ENCODE assay signal across 1 cellular context in the genomic region with DNA sequence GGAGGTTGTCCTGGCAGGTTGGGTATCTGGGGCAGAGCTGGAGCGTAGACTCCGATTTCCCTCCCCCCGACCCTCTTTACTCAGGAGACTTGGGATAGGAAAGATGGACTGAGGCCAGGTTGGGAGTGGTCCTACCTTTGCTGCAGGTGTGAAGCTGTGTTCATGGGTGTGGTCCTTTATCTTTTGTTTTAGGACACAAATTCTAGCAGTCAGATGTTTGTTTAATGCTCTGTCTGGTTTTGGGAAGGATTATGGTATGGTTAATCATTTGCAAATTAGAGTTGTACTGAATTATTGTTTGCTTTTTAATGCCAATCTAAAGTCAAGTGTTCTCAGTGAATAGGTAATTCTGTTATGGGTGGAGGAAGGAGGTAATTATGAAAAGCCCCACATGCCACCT.
TF ChIP-seq lines count a peak whose summit lies in the region.

No MANE protein-coding gene starts in this region.

TF ChIP-seq in WTC11, 78 proteins besides CTCF, POLR2A, EP300 and RAD21 (continued from another document):
- TF ChIP-seq ZBTB21 (CRISPR knock-in tag; IDR thresholded peaks at IDR 0.05; ENCODE audit: borderline replicate concordance) (no peak), CBFB (CRISPR knock-in tag; IDR thresholded peaks at IDR 0.05; ENCODE audit: low read depth) (no peak), OVOL2 (CRISPR knock-in tag; IDR thresholded peaks at IDR 0.05; ENCODE audit: borderline replicate concordance) (no peak), CREB1 (CRISPR knock-in tag; IDR thresholded peaks at IDR 0.05) (no peak)
- TF ChIP-seq, protein P1, sequence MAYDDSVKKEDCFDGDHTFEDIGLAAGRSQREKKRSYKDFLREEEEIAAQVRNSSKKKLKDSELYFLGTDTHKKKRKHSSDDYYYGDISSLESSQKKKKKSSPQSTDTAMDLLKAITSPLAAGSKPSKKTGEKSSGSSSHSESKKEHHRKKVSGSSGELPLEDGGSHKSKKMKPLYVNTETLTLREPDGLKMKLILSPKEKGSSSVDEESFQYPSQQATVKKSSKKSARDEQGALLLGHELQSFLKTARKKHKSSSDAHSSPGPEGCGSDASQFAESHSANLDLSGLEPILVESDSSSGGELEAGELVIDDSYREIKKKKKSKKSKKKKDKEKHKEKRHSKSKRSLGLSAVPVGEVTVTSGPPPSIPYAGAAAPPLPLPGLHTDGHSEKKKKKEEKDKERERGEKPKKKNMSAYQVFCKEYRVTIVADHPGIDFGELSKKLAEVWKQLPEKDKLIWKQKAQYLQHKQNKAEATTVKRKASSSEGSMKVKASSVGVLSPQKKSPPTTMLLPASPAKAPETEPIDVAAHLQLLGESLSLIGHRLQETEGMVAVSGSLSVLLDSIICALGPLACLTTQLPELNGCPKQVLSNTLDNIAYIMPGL (CRISPR knock-in tag; IDR thresholded peaks at IDR 0.05): no peak
- TF ChIP-seq, protein P2, sequence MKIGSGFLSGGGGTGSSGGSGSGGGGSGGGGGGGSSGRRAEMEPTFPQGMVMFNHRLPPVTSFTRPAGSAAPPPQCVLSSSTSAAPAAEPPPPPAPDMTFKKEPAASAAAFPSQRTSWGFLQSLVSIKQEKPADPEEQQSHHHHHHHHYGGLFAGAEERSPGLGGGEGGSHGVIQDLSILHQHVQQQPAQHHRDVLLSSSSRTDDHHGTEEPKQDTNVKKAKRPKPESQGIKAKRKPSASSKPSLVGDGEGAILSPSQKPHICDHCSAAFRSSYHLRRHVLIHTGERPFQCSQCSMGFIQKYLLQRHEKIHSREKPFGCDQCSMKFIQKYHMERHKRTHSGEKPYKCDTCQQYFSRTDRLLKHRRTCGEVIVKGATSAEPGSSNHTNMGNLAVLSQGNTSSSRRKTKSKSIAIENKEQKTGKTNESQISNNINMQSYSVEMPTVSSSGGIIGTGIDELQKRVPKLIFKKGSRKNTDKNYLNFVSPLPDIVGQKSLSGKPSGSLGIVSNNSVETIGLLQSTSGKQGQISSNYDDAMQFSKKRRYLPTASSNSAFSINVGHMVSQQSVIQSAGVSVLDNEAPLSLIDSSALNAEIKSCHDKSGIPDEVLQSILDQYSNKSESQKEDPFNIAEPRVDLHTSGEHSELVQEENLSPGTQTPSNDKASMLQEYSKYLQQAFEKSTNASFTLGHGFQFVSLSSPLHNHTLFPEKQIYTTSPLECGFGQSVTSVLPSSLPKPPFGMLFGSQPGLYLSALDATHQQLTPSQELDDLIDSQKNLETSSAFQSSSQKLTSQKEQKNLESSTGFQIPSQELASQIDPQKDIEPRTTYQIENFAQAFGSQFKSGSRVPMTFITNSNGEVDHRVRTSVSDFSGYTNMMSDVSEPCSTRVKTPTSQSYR (CRISPR knock-in tag; IDR thresholded peaks at IDR 0.05): no peak
